Comparison of ENCODE assay signal across 22 cellular contexts in the genomic region with DNA sequence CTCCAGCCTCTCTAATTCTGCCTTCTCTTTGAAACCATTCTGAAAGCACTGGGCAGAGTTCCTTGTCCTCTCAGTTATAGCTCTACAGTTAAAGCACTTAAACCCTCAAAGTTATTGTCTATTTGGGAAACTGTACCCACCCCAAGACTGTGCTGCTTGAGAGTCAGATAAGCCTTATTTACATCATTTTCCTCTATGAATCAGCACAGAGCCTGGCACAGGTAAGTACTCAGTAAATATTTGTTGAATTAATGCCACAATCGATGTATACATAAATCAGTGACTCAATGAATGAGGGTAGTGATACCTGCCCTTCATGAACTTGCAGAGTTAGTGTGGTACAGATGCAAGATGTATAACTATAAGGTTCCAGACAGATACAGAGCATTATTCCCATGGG.
"Had no signal": no experiment of that assay in that cellular context is flagged by ENCODE, and none has a peak within 500 bp of the region (broad histone marks: within the 10 kb centered on the region; RNA-seq: fewer than 3 reads in every experiment).

No MANE protein-coding gene starts in this region.

- H3K27me3 Mint-ChIP-seq: activated CD4-positive, alpha-beta memory T cell treated with anti-CD3 and anti-CD28 coated beads, Interleukin-2, amount 10 ng/mL, durations not matched to agents 7 days and 5 days; activated naive CD8-positive, alpha-beta T cell had no signal

- H3K27ac ChIP-seq: SK-N-MC, WERI-Rb-1 had no signal

- ATAC-seq: activated CD4-positive, alpha-beta T cell treated with anti-CD3 and anti-CD28 coated beads for 36 hours; activated T-helper 17 cell treated with anti-CD3 and anti-CD28 coated beads, Interleukin-2, amount 50 U/mL, for 72 hours; K562; T-cell had no signal

- H3K4me1 Mint-ChIP-seq: activated CD4-positive, alpha-beta memory T cell treated with anti-CD3 and anti-CD28 coated beads, Interleukin-2, amount 10 ng/mL, durations not matched to agents 7 days and 5 days; activated CD4-positive, alpha-beta T cell treated with anti-CD3 and anti-CD28 coated beads for 36 hours; activated T-helper 17 cell treated with anti-CD3 and anti-CD28 coated beads, Interleukin-2, amount 50 U/mL, for 72 hours; T-cell had no signal

- H3K36me3 Mint-ChIP-seq: activated naive CD8-positive, alpha-beta T cell; T-cell had no signal

- H3K4me3 ChIP-seq: K562, PC-9, SK-N-MC had no signal

- DNase-seq: activated CD4-positive, alpha-beta memory T cell treated with anti-CD3 and anti-CD28 coated beads, Interleukin-2, amount 10 ng/mL, durations not matched to agents 7 days and 5 days; activated CD4-positive, alpha-beta T cell treated with anti-CD3 and anti-CD28 coated beads for 36 hours; activated CD4-positive, alpha-beta T cell treated with anti-CD3 and anti-CD28 coated beads, Interleukin-2, amount 50 U/mL, for 1 hour; activated gamma-delta T cell; activated naive CD4-positive, alpha-beta T cell treated with anti-CD3 and anti-CD28 coated beads for 36 hours; activated T-cell treated with anti-CD3 and anti-CD28 coated beads for 4 hours; activated T-cell treated with anti-CD3 and anti-CD28 coated beads, Interleukin-2, amount 50 U/mL, for 48 hours; amygdala; Karpas-422; NCI-H146; NCI-H187 treated with DMSO at 0.1 percent for 48 hours; NCI-H2081 treated with DMSO at 0.1 percent for 48 hours; NCI-H446; NCI-H524; T-cell; WERI-Rb-1 had no signal

- H3K4me3 Mint-ChIP-seq: activated CD4-positive, alpha-beta memory T cell treated with anti-CD3 and anti-CD28 coated beads, Interleukin-2, amount 10 ng/mL, durations not matched to agents 7 days and 5 days; activated CD4-positive, alpha-beta T cell treated with anti-CD3 and anti-CD28 coated beads for 36 hours; activated naive CD4-positive, alpha-beta T cell treated with anti-CD3 and anti-CD28 coated beads for 36 hours; activated naive CD8-positive, alpha-beta T cell; activated T-helper 17 cell treated with anti-CD3 and anti-CD28 coated beads, Interleukin-2, amount 50 U/mL, for 72 hours; brain; T-cell had no signal

- H3K27ac Mint-ChIP-seq: activated CD4-positive, alpha-beta memory T cell treated with anti-CD3 and anti-CD28 coated beads, Interleukin-2, amount 10 ng/mL, durations not matched to agents 7 days and 5 days; activated CD4-positive, alpha-beta T cell treated with anti-CD3 and anti-CD28 coated beads for 36 hours; activated naive CD4-positive, alpha-beta T cell treated with anti-CD3 and anti-CD28 coated beads for 36 hours; activated naive CD8-positive, alpha-beta T cell; activated T-helper 17 cell treated with anti-CD3 and anti-CD28 coated beads, Interleukin-2, amount 50 U/mL, for 72 hours; brain; T-cell had no signal

- H3K36me3 ChIP-seq: WERI-Rb-1 had no signal
